In genomic region chr10:88138319-88138848, GRCh38 we compare ENCODE assay signal across 1 cellular context.
TF ChIP-seq lines count a peak whose summit lies in the region.

No MANE protein-coding gene starts in this region.

TF ChIP-seq in GM12878, 131 proteins besides CTCF, POLR2A, EP300 and RAD21 (continued from another document):
- TF ChIP-seq, protein P1, sequence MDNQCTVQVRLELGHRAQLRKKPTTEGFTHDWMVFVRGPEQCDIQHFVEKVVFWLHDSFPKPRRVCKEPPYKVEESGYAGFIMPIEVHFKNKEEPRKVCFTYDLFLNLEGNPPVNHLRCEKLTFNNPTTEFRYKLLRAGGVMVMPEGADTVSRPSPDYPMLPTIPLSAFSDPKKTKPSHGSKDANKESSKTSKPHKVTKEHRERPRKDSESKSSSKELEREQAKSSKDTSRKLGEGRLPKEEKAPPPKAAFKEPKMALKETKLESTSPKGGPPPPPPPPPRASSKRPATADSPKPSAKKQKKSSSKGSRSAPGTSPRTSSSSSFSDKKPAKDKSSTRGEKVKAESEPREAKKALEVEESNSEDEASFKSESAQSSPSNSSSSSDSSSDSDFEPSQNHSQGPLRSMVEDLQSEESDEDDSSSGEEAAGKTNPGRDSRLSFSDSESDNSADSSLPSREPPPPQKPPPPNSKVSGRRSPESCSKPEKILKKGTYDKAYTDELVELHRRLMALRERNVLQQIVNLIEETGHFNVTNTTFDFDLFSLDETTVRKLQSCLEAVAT (IDR thresholded peaks at IDR 0.05) = peak; percentile 41; the same call in 1 of the 2 replicates
- TF ChIP-seq IRF4 (IDR thresholded peaks at IDR 0.05; ENCODE audit: low read depth, low read length) = 0 out of 2 replicates have a peak, but pooled peaks have one; percentile 22
- TF ChIP-seq, protein P2, sequence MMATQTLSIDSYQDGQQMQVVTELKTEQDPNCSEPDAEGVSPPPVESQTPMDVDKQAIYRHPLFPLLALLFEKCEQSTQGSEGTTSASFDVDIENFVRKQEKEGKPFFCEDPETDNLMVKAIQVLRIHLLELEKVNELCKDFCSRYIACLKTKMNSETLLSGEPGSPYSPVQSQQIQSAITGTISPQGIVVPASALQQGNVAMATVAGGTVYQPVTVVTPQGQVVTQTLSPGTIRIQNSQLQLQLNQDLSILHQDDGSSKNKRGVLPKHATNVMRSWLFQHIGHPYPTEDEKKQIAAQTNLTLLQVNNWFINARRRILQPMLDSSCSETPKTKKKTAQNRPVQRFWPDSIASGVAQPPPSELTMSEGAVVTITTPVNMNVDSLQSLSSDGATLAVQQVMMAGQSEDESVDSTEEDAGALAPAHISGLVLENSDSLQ (IDR thresholded peaks at IDR 0.05) = peak; percentile 77
- no peak for TF ChIP-seq NKRF (conservative IDR thresholded peaks at IDR 0.05)
- 0 out of 2 replicates have a peak, but pooled peaks have one; percentile 32 for TF ChIP-seq EED (IDR thresholded peaks at IDR 0.05; ENCODE audit: low read depth)
- TF ChIP-seq BCL11A (IDR thresholded peaks at IDR 0.05; ENCODE audit: low read depth, low read length) = peak; percentile 63
- TF ChIP-seq, protein P3, sequence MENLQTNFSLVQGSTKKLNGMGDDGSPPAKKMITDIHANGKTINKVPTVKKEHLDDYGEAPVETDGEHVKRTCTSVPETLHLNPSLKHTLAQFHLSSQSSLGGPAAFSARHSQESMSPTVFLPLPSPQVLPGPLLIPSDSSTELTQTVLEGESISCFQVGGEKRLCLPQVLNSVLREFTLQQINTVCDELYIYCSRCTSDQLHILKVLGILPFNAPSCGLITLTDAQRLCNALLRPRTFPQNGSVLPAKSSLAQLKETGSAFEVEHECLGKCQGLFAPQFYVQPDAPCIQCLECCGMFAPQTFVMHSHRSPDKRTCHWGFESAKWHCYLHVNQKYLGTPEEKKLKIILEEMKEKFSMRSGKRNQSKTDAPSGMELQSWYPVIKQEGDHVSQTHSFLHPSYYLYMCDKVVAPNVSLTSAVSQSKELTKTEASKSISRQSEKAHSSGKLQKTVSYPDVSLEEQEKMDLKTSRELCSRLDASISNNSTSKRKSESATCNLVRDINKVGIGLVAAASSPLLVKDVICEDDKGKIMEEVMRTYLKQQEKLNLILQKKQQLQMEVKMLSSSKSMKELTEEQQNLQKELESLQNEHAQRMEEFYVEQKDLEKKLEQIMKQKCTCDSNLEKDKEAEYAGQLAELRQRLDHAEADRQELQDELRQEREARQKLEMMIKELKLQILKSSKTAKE (IDR thresholded peaks at IDR 0.05; ENCODE audit: low read depth, poor library complexity, severe bottlenecking) = peak; percentile 24
- TF ChIP-seq PAX8 (IDR thresholded peaks at IDR 0.05) = no peak
- TF ChIP-seq MTA2 (IDR thresholded peaks at IDR 0.05; ENCODE audit: low read depth) = peak; percentile 66; the same call in 1 of the 2 replicates
- no peak for TF ChIP-seq IRF3 (IDR thresholded peaks at IDR 0.05)
- TF ChIP-seq CUX1 (IDR thresholded peaks at IDR 0.05; ENCODE audit: insufficient replicate concordance, low read depth, low read length) = peak; percentile 38
- no peak for TF ChIP-seq POLR2AphosphoS5 (IDR thresholded peaks at IDR 0.05; ENCODE audit: low read length)
- TF ChIP-seq SUPT20H (IDR thresholded peaks at IDR 0.05; ENCODE audit: borderline replicate concordance, control insufficient read depth, low read depth, low read length) = no peak
- TF ChIP-seq, protein P4, sequence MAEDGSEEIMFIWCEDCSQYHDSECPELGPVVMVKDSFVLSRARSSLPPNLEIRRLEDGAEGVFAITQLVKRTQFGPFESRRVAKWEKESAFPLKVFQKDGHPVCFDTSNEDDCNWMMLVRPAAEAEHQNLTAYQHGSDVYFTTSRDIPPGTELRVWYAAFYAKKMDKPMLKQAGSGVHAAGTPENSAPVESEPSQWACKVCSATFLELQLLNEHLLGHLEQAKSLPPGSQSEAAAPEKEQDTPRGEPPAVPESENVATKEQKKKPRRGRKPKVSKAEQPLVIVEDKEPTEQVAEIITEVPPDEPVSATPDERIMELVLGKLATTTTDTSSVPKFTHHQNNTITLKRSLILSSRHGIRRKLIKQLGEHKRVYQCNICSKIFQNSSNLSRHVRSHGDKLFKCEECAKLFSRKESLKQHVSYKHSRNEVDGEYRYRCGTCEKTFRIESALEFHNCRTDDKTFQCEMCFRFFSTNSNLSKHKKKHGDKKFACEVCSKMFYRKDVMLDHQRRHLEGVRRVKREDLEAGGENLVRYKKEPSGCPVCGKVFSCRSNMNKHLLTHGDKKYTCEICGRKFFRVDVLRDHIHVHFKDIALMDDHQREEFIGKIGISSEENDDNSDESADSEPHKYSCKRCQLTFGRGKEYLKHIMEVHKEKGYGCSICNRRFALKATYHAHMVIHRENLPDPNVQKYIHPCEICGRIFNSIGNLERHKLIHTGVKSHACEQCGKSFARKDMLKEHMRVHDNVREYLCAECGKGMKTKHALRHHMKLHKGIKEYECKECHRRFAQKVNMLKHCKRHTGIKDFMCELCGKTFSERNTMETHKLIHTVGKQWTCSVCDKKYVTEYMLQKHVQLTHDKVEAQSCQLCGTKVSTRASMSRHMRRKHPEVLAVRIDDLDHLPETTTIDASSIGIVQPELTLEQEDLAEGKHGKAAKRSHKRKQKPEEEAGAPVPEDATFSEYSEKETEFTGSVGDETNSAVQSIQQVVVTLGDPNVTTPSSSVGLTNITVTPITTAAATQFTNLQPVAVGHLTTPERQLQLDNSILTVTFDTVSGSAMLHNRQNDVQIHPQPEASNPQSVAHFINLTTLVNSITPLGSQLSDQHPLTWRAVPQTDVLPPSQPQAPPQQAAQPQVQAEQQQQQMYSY (CRISPR knock-in tag; IDR thresholded peaks at IDR 0.05) = no peak
- TF ChIP-seq FOXM1 (IDR thresholded peaks at IDR 0.05; ENCODE audit: low read depth, low read length) = peak; percentile 14; the same call in 1 of the 2 replicates
- TF ChIP-seq ZBTB33 (IDR thresholded peaks at IDR 0.05) = no peak
- peak; percentile 71 for TF ChIP-seq NR2F1 (conservative IDR thresholded peaks at IDR 0.05)
- TF ChIP-seq, protein P5, sequence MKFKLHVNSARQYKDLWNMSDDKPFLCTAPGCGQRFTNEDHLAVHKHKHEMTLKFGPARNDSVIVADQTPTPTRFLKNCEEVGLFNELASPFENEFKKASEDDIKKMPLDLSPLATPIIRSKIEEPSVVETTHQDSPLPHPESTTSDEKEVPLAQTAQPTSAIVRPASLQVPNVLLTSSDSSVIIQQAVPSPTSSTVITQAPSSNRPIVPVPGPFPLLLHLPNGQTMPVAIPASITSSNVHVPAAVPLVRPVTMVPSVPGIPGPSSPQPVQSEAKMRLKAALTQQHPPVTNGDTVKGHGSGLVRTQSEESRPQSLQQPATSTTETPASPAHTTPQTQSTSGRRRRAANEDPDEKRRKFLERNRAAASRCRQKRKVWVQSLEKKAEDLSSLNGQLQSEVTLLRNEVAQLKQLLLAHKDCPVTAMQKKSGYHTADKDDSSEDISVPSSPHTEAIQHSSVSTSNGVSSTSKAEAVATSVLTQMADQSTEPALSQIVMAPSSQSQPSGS (IDR thresholded peaks at IDR 0.05; ENCODE audit: low read length) = peak; percentile 58
- no peak for TF ChIP-seq HDAC2 (IDR thresholded peaks at IDR 0.05)
- no peak for TF ChIP-seq KLF5 (IDR thresholded peaks at IDR 0.05; ENCODE audit: partially characterized antibody)
- TF ChIP-seq CBX3 (IDR thresholded peaks at IDR 0.05; ENCODE audit: borderline replicate concordance, low read depth) = no peak
